In genomic region chr22:20285706-20286363, GRCh38 we compare ENCODE assay signal across 8 cellular contexts. TPM values are rescaled to one million over a fixed set of nuclear protein-coding genes. Genes with fewer than 3 reads are reported as not detected.
A peak's percentile ranks its signal among the peaks of the same experiment; 100 is the strongest.
DNase-seq lines count a peak whose midpoint lies in the region; ATAC-seq and TF ChIP-seq lines count a peak whose summit lies in the region.
"Not testable (repeated sequence)": the region's sequence is repeated elsewhere in the genome, so short reads cannot be mapped to it uniquely, and the experiment has no call there.

No MANE protein-coding gene starts in this region.

- H3K56ac ChIP-seq in IMR-90 (ENCODE audit: extremely low read depth, insufficient read depth, low read length), result not testable (repeated sequence)

- H3K79me1 ChIP-seq in IMR-90 (ENCODE audit: low read depth in 1 of 2, low read length in 2 of 2), result not testable (repeated sequence)

- H3K27me3 ChIP-seq in IMR-90 (ENCODE audit: control insufficient read depth, insufficient read depth, low read length) (peaks cover 31% of the 10 kb centered on the region), PC-9 (ENCODE audit: insufficient read depth, low read depth) (peaks cover 15% of the 10 kb centered on the region)
- H3K27me3 ChIP-seq in hepatocyte, result not testable (repeated sequence)

- not testable (repeated sequence) for H4K5ac ChIP-seq in IMR-90 (ENCODE audit: low read depth, low read length)

- not testable (repeated sequence) for H3K18ac ChIP-seq in IMR-90 (ENCODE audit: low read depth, low read length)

- H3K9me3 ChIP-seq in IMR-90 (ENCODE audit: control insufficient read depth, insufficient read depth, low read length); PC-9 (ENCODE audit: insufficient read depth, low read depth); hepatocyte (ENCODE audit: low read depth): not testable (repeated sequence)

- ATAC-seq in IMR-90 (ENCODE audit: low read depth), result peak; percentile 99
- ATAC-seq in stimulated activated naive CD8-positive, alpha-beta T cell treated with anti-CD3 and anti-CD28 coated beads, Interleukin-15, amount 100 ng/mL, for 72 hours, result peak; percentile 82

- TF ChIP-seq RAD21 in IMR-90 (IDR thresholded peaks at IDR 0.05; ENCODE audit: low read length), result peak; percentile 78

- H3K4me3 ChIP-seq in IMR-90 (ENCODE audit: insufficient read depth, low read depth, low read length); PC-9; hepatocyte: not testable (repeated sequence)

- dilution Hi-C loops in IMR-90 (cut with HindIII; ENCODE audit: low sequenced_read_pairs, unreplicated experiment), result not testable (repeated sequence)

- in situ Hi-C loops in IMR-90 (cut with MboI; ENCODE audit: low sequenced_read_pairs), result not testable (repeated sequence)

- intact Hi-C loops in IMR-90 (cut with micrococcal nuclease), result loop anchor here (1.0 kb wide), 1 partner anchor 129 kb away; no protein-coding TSS in a partner anchor
- intact Hi-C loops in PC-9 (cut with micrococcal nuclease; ENCODE audit: unreplicated experiment), result loop anchor here (1.0 to 10.0 kb wide), 2 partner anchors 129 to 321 kb away; no protein-coding TSS in a partner anchor
- intact Hi-C loops in posterior vena cava (cut with DNase I), result loop anchor here (2.0 kb wide), 2 partner anchors 127 to 129 kb away; no protein-coding TSS in a partner anchor

- H4K91ac ChIP-seq in IMR-90 (ENCODE audit: insufficient read depth, low read depth, low read length), result not testable (repeated sequence)

- not testable (repeated sequence) for H3K14ac ChIP-seq in IMR-90 (replicated peaks; ENCODE audit: low read depth, low read length)

- CTCF ChIA-PET in IMR-90 (lab: Yijun Ruan, JAX), result interaction anchor here (0.7 kb wide), 1 partner anchor 129 kb away, joined by 3 read pairs; no protein-coding TSS in a partner anchor
- CTCF ChIA-PET in PC-9 (lab: Charles Lee), result not testable (repeated sequence)

- H2BK120ac ChIP-seq in IMR-90 (ENCODE audit: low read depth, low read length), result not testable (repeated sequence)

- not testable (repeated sequence) for H3K27ac Mint-ChIP-seq in stimulated activated naive CD8-positive, alpha-beta T cell treated with anti-CD3 and anti-CD28 coated beads, Interleukin-15, amount 100 ng/mL, for 72 hours

- not testable (repeated sequence) for H3K9me3 Mint-ChIP-seq in stimulated activated naive CD8-positive, alpha-beta T cell treated with anti-CD3 and anti-CD28 coated beads, Interleukin-15, amount 100 ng/mL, for 72 hours

- peak; percentile 7 for DNase-seq in DMS114 treated with DMSO at 0.1 percent for 48 hours (lab: John Stamatoyannopoulos, UW; ENCODE audit: unreplicated experiment)
- DNase-seq in IMR-90, result peak; percentile 17
- peak in 1 of 2 experiments; percentile 69 for DNase-seq in PC-9
- DNase-seq in activated CD8-positive, alpha-beta memory T cell treated with anti-CD3 and anti-CD28 coated beads for 4 hours (ENCODE audit: low read depth in 2 of 2), result peak; percentile 48 to 56
- peak; percentile 63 for DNase-seq in central memory CD4-positive, alpha-beta T cell
- DNase-seq in hepatocyte (ENCODE audit: low spot score), result peak; percentile 82
- DNase-seq in posterior vena cava (ENCODE audit: low spot score), result peak; percentile 92
- DNase-seq in stimulated activated naive CD8-positive, alpha-beta T cell treated with anti-CD3 and anti-CD28 coated beads, Interleukin-15, amount 100 ng/mL, for 72 hours, result peak; percentile 79 to 85

- H2AK9ac ChIP-seq in IMR-90 (replicated peaks; ENCODE audit: low read depth, low read length, poor library complexity), result not testable (repeated sequence)

- not testable (repeated sequence) for H3K4ac ChIP-seq in IMR-90 (ENCODE audit: low read depth, low read length)

- not testable (repeated sequence) for H3K23ac ChIP-seq in IMR-90 (ENCODE audit: low read depth, low read length)

- not testable (repeated sequence) for H3K27me3 Mint-ChIP-seq in stimulated activated naive CD8-positive, alpha-beta T cell treated with anti-CD3 and anti-CD28 coated beads, Interleukin-15, amount 100 ng/mL, for 72 hours

- H3K9me2 ChIP-seq in PC-9 (ENCODE audit: insufficient read depth); hepatocyte (replicated peaks; ENCODE audit: insufficient read depth): not testable (repeated sequence)

- H2AK5ac ChIP-seq in IMR-90 (ENCODE audit: low read depth, low read length), result not testable (repeated sequence)

- not testable (repeated sequence) for H3K9me1 ChIP-seq in IMR-90 (ENCODE audit: insufficient read depth, low read length)

- not testable (repeated sequence) for H4K8ac ChIP-seq in IMR-90 (ENCODE audit: low read depth in 2 of 2, low read length in 2 of 2)

- H2BK5ac ChIP-seq in IMR-90 (ENCODE audit: low read depth, low read length, poor library complexity, severe bottlenecking), result not testable (repeated sequence)

- TF ChIP-seq CTCF in IMR-90 (conservative IDR thresholded peaks at IDR 0.05; ENCODE audit: low read depth, low read length) (peak; percentile 72), PC-9 (conservative IDR thresholded peaks at IDR 0.05) (peak; percentile 71), hepatocyte (IDR thresholded peaks at IDR 0.05; ENCODE audit: poor library complexity) (peak; percentile 74)

- not testable (repeated sequence) for H2AFZ ChIP-seq in IMR-90 (replicated peaks; ENCODE audit: low read length, poor library complexity); PC-9; hepatocyte

- BruUV-seq in IMR-90 (replicated peaks; lab: Mats Ljungman, UMichigan); PC-9 (replicated peaks; lab: Mats Ljungman, UMichigan): not testable (repeated sequence)

- H3K9ac ChIP-seq in IMR-90 (ENCODE audit: low read depth, low read length), result not testable (repeated sequence)

- not testable (repeated sequence) for H3K36me3 ChIP-seq in IMR-90 (ENCODE audit: control insufficient read depth, insufficient read depth, low read length); PC-9 (ENCODE audit: low read depth); hepatocyte (replicated peaks; ENCODE audit: insufficient read depth, low read depth)

- not testable (repeated sequence) for H3K4me2 ChIP-seq in IMR-90 (ENCODE audit: low read depth, low read length); PC-9; hepatocyte

- not testable (repeated sequence) for H2BK15ac ChIP-seq in IMR-90 (ENCODE audit: low read depth, low read length)

- H3F3A ChIP-seq in PC-9 (ENCODE audit: insufficient read depth, low read depth), result not testable (repeated sequence)

- not testable (repeated sequence) for H3K4me1 ChIP-seq in IMR-90 (ENCODE audit: control insufficient read depth, insufficient read depth, low read length); PC-9 (replicated peaks; ENCODE audit: insufficient read depth); hepatocyte (ENCODE audit: insufficient read depth)

- POLR2A ChIA-PET in IMR-90 (lab: Charles Lee; ENCODE audit: unreplicated experiment); PC-9 (lab: Charles Lee; ENCODE audit: unreplicated experiment): not testable (repeated sequence)

- not testable (repeated sequence) for H2BK20ac ChIP-seq in IMR-90 (ENCODE audit: low read depth, low read length)

- H4K20me1 ChIP-seq in IMR-90 (ENCODE audit: insufficient read depth, low read length); PC-9 (ENCODE audit: insufficient read depth); hepatocyte (ENCODE audit: insufficient read depth, poor library complexity, severe bottlenecking): not testable (repeated sequence)

- WGBS in IMR-90 (ENCODE audit: extremely low coverage in 2 of 2, insufficient read length in 1 of 2), 2 experiments, result 0% methylated on average over 4 of the region's 10 CpGs; no CpG with 5 or more reads in 1 of the 2 experiments
- WGBS in hepatocyte (ENCODE audit: low lambda C conversion rate, missing lambda C conversion rate), result 9% methylated on average over 7 of the region's 10 CpGs

- H3K4me1 Mint-ChIP-seq in stimulated activated naive CD8-positive, alpha-beta T cell treated with anti-CD3 and anti-CD28 coated beads, Interleukin-15, amount 100 ng/mL, for 72 hours, result not testable (repeated sequence)

- not testable (repeated sequence) for H3K4me3 Mint-ChIP-seq in stimulated activated naive CD8-positive, alpha-beta T cell treated with anti-CD3 and anti-CD28 coated beads, Interleukin-15, amount 100 ng/mL, for 72 hours

- not testable (repeated sequence) for H3K79me2 ChIP-seq in PC-9 (ENCODE audit: low read depth); hepatocyte

- TF ChIP-seq POLR2A in IMR-90 (IDR thresholded peaks at IDR 0.05; ENCODE audit: low read depth, low read length), result not testable (repeated sequence)

- not testable (repeated sequence) for H3K27ac ChIP-seq in IMR-90 (ENCODE audit: insufficient read depth, low read length); PC-9; hepatocyte

TF ChIP-seq in IMR-90, 13 proteins besides CTCF, POLR2A, EP300 and RAD21:
- peak; percentile 78 for TF ChIP-seq SMC3 (IDR thresholded peaks at IDR 0.05; ENCODE audit: low read depth, low read length)

RNA-seq across cellular contexts. Expression of gene RTN4R, which starts 17.7 kb away (rescaled TPM):
- total RNA-seq in IMR-90 (2012; rRNA removed) (0.18 and 0.28 TPM in 2 replicates), PC-9 (2021) (5.0 and 7.0 TPM in 2 replicates), hepatocyte (7.9 and 12.8 TPM in 2 replicates), posterior vena cava (under 1 TPM; 0.19 to 0.76 TPM)
- polyA plus RNA-seq in IMR-90 (2012; rRNA removed) (0.94 and 1.2 TPM in 2 replicates), hepatocyte (16.9 and 18.9 TPM in 2 replicates)
- 0.74 and 1.8 TPM in 2 replicates for polyA plus RNA-seq in IMR-90 (2012; cell fraction: cytosol; rRNA removed)
- 0.83 and 1.5 TPM in 2 replicates for polyA plus RNA-seq in IMR-90 (2012; cell fraction: nucleus; rRNA removed; ENCODE audit: low replicate concordance)

RNA-seq across cellular contexts. Expression of gene DGCR6L, which starts 34.0 kb away (rescaled TPM):
- 65.4 and 68.6 TPM in 2 replicates for total RNA-seq in IMR-90 (2012; rRNA removed)
- 80.4 and 95.2 TPM in 2 replicates for polyA plus RNA-seq in IMR-90 (2012; rRNA removed)
- polyA plus RNA-seq in IMR-90 (2012; cell fraction: cytosol; rRNA removed), result 119 and 128 TPM in 2 replicates
- 30.9 and 64.5 TPM in 2 replicates for polyA plus RNA-seq in IMR-90 (2012; cell fraction: nucleus; rRNA removed; ENCODE audit: low replicate concordance)
- 37.6 and 46.0 TPM in 2 replicates for total RNA-seq in PC-9 (2021)
- total RNA-seq in hepatocyte, result 49.8 and 55.1 TPM in 2 replicates
- polyA plus RNA-seq in hepatocyte, result 93.4 and 99.0 TPM in 2 replicates
- 10 to 100 TPM; 25.7 to 27.1 TPM for total RNA-seq in posterior vena cava
